Comparison of ENCODE assay signal across 15 cellular contexts in genomic region chr5:179143446-179143845, GRCh38.
A peak's percentile ranks its signal among the peaks of the same experiment; 100 is the strongest.
DNase-seq lines count a peak whose midpoint lies in the region; ATAC-seq and TF ChIP-seq lines count a peak whose summit lies in the region.
"Had no signal": no experiment of that assay in that cellular context is flagged by ENCODE, and none has a peak within 500 bp of the region (broad histone marks: within the 10 kb centered on the region; RNA-seq: fewer than 3 reads in every experiment).

No MANE protein-coding gene starts in this region.

- no peaks in the 10 kb centered on the region for H3K36me3 Mint-ChIP-seq in activated CD4-positive, alpha-beta T cell treated with anti-CD3 and anti-CD28 coated beads for 36 hours (ENCODE audit: low read depth)
- H3K36me3 Mint-ChIP-seq in progenitor cell of endocrine pancreas (ENCODE audit: insufficient read depth) (no peaks in the 10 kb centered on the region), endothelial cell (ENCODE audit: low read depth, unreplicated experiment) (no peaks in the 10 kb centered on the region)
- H3K36me3 Mint-ChIP-seq: activated CD8-positive, alpha-beta memory T cell treated with anti-CD3 and anti-CD28 coated beads, Interleukin-2, amount 10 ng/mL, durations not matched to agents 7 days and 5 days had no signal

- CTCF ChIA-PET in activated CD4-positive, alpha-beta T cell treated with anti-CD3 and anti-CD28 coated beads for 36 hours (lab: Charles Lee) = interaction anchor here (2.3 kb wide), 1 partner anchor 20 kb away, joined by 5 read pairs; no protein-coding TSS in a partner anchor
- CTCF ChIA-PET in PC-3 (lab: Charles Lee) = no interaction called here

- ATAC-seq in activated CD4-positive, alpha-beta T cell treated with anti-CD3 and anti-CD28 coated beads for 36 hours = no peak
- no peak for ATAC-seq in PC-3
- no peak for ATAC-seq in HG02588 (IDR thresholded peaks at IDR 0.05; ENCODE audit: unreplicated experiment)
- ATAC-seq: upper lobe of right lung had no signal

- no peak overlapping the region for H2AFZ ChIP-seq in PC-3 (ENCODE audit: low read length)

- H3K4me2 ChIP-seq in PC-3 (ENCODE audit: low read length) = no peak overlapping the region

- H3K4me3 ChIP-seq in NT2/D1 (ENCODE audit: insufficient read length, low read depth) (no peak overlapping the region), fibroblast of the aortic adventitia (ENCODE audit: low read depth, low read length) (no peak overlapping the region), PC-3 (ENCODE audit: low read length) (no peak overlapping the region)
- H3K4me3 ChIP-seq: breast epithelium, sigmoid colon, upper lobe of right lung had no signal

- intact Hi-C loops in activated CD4-positive, alpha-beta T cell treated with anti-CD3 and anti-CD28 coated beads for 36 hours (cut with DNase I, micrococcal nuclease) = loop anchor here in 1 of 2 experiments (1.0 to 10.0 kb wide), 5 partner anchors 83 to 909 kb away; partner anchors contain the start of genes CLK4, PHYKPL, RUFY1 and ZNF354B
- intact Hi-C loops in PC-3 (cut with micrococcal nuclease) = no loop called here

- H3K9me3 ChIP-seq in NT2/D1 (ENCODE audit: insufficient read depth, low read length) (no peaks in the 10 kb centered on the region), PC-3 (ENCODE audit: low read length) (no peaks in the 10 kb centered on the region)
- H3K9me3 ChIP-seq: breast epithelium, sigmoid colon, upper lobe of right lung had no signal

- no peaks in the 10 kb centered on the region for H3F3A ChIP-seq in PC-3 (ENCODE audit: low read length, unreplicated experiment)

- no peak overlapping the region for H3K4me3 Mint-ChIP-seq in activated CD4-positive, alpha-beta T cell treated with anti-CD3 and anti-CD28 coated beads for 36 hours
- H3K4me3 Mint-ChIP-seq in progenitor cell of endocrine pancreas (ENCODE audit: low read depth) (no peak overlapping the region), endothelial cell (ENCODE audit: unreplicated experiment) (no peak overlapping the region)
- H3K4me3 Mint-ChIP-seq: activated CD8-positive, alpha-beta memory T cell treated with anti-CD3 and anti-CD28 coated beads, Interleukin-2, amount 10 ng/mL, durations not matched to agents 7 days and 5 days had no signal

- no peaks in the 10 kb centered on the region for H3K9me3 Mint-ChIP-seq in activated CD4-positive, alpha-beta T cell treated with anti-CD3 and anti-CD28 coated beads for 36 hours (ENCODE audit: low read depth)
- no peaks in the 10 kb centered on the region for H3K9me3 Mint-ChIP-seq in progenitor cell of endocrine pancreas (ENCODE audit: low read depth)
- no peaks in the 10 kb centered on the region for H3K9me3 Mint-ChIP-seq in endothelial cell (ENCODE audit: unreplicated experiment)

- no peaks in the 10 kb centered on the region for H4K20me1 ChIP-seq in PC-3 (ENCODE audit: low read length)

- no peak overlapping the region for H3K27ac ChIP-seq in PC-3 (ENCODE audit: low read length)
- H3K27ac ChIP-seq: breast epithelium, sigmoid colon, upper lobe of right lung had no signal

- H3K9ac ChIP-seq in NT2/D1 (ENCODE audit: insufficient read length, low read depth) = no peak overlapping the region
- no peak overlapping the region for H3K9ac ChIP-seq in PC-3 (ENCODE audit: low read length)

- peak overlapping the region; percentile 88 for H3K27ac Mint-ChIP-seq in activated CD4-positive, alpha-beta T cell treated with anti-CD3 and anti-CD28 coated beads for 36 hours
- no peak overlapping the region for H3K27ac Mint-ChIP-seq in progenitor cell of endocrine pancreas
- no peak overlapping the region for H3K27ac Mint-ChIP-seq in endothelial cell (ENCODE audit: unreplicated experiment)
- H3K27ac Mint-ChIP-seq: activated CD8-positive, alpha-beta memory T cell treated with anti-CD3 and anti-CD28 coated beads, Interleukin-2, amount 10 ng/mL, durations not matched to agents 7 days and 5 days had no signal

- peak; percentile 17 for DNase-seq in activated CD4-positive, alpha-beta T cell treated with anti-CD3 and anti-CD28 coated beads for 36 hours
- DNase-seq in activated CD4-positive, alpha-beta T cell treated with anti-CD3 and anti-CD28 coated beads for 1 hour = no peak
- DNase-seq in NT2/D1 (ENCODE audit: low read depth, low spot score) (peak; percentile 65), fibroblast of the aortic adventitia (ENCODE audit: low read depth) (peak; percentile 56), progenitor cell of endocrine pancreas (ENCODE audit: low spot score, unreplicated experiment) (no peak), PC-3 (no peak), endothelial cell (ENCODE audit: low spot score) (no peak)
- DNase-seq: activated CD8-positive, alpha-beta memory T cell treated with anti-CD3 and anti-CD28 coated beads, Interleukin-2, amount 10 ng/mL, durations not matched to agents 7 days and 5 days; foreskin melanocyte; midbrain; NCI-H1092; sigmoid colon; upper lobe of right lung had no signal

- no peaks in the 10 kb centered on the region for H3K27me3 Mint-ChIP-seq in activated CD4-positive, alpha-beta T cell treated with anti-CD3 and anti-CD28 coated beads for 36 hours
- H3K27me3 Mint-ChIP-seq in progenitor cell of endocrine pancreas (peaks cover 13% of the 10 kb centered on the region), endothelial cell (ENCODE audit: unreplicated experiment) (peaks cover 4% of the 10 kb centered on the region)
- H3K27me3 Mint-ChIP-seq: activated CD8-positive, alpha-beta memory T cell treated with anti-CD3 and anti-CD28 coated beads, Interleukin-2, amount 10 ng/mL, durations not matched to agents 7 days and 5 days had no signal

- peaks cover 37% of the 10 kb centered on the region for H3K4me1 Mint-ChIP-seq in activated CD4-positive, alpha-beta T cell treated with anti-CD3 and anti-CD28 coated beads for 36 hours
- H3K4me1 Mint-ChIP-seq in progenitor cell of endocrine pancreas (ENCODE audit: low read depth) (peaks cover 7% of the 10 kb centered on the region), endothelial cell (ENCODE audit: unreplicated experiment) (peaks cover 20% of the 10 kb centered on the region)

- POLR2A ChIA-PET in activated CD4-positive, alpha-beta T cell treated with anti-CD3 and anti-CD28 coated beads for 36 hours (lab: Charles Lee) = interaction anchor here (0.7 kb wide), 1 partner anchor 83 kb away, joined by 4 read pairs; no protein-coding TSS in a partner anchor
- POLR2A ChIA-PET in PC-3 (lab: Charles Lee; ENCODE audit: unreplicated experiment) = no interaction called here

- H3K9me2 ChIP-seq in PC-3 (replicated peaks; ENCODE audit: low read length) = no peaks in the 10 kb centered on the region

- H3K27me3 ChIP-seq in NT2/D1 (ENCODE audit: insufficient read depth, insufficient read length) (no peaks in the 10 kb centered on the region), PC-3 (ENCODE audit: low read length) (no peaks in the 10 kb centered on the region)
- H3K27me3 ChIP-seq: breast epithelium, sigmoid colon, upper lobe of right lung had no signal

- H3K79me2 ChIP-seq in PC-3 (ENCODE audit: low read length) = no peaks in the 10 kb centered on the region

- no peaks in the 10 kb centered on the region for H3K36me3 ChIP-seq in NT2/D1 (ENCODE audit: insufficient read depth, insufficient read length, low read length)
- H3K36me3 ChIP-seq in PC-3 (ENCODE audit: low read depth, low read length) = no peaks in the 10 kb centered on the region
- H3K36me3 ChIP-seq: breast epithelium, sigmoid colon, upper lobe of right lung had no signal

- no TSS peak for BruUV-seq in PC-3 (replicated peaks; lab: Mats Ljungman, UMichigan)

- TF ChIP-seq CTCF in fibroblast of the aortic adventitia (IDR thresholded peaks at IDR 0.05; ENCODE audit: insufficient read depth, low read length) (no peak), progenitor cell of endocrine pancreas (IDR thresholded peaks at IDR 0.05; ENCODE audit: unreplicated experiment) (peak; percentile 51), PC-3 (conservative IDR thresholded peaks at IDR 0.05; ENCODE audit: low read depth, low read length) (no peak), endothelial cell (IDR thresholded peaks at IDR 0.05; ENCODE audit: unreplicated experiment) (no peak)

- no peaks in the 10 kb centered on the region for H3K4me1 ChIP-seq in NT2/D1 (ENCODE audit: insufficient read depth, insufficient read length)
- no peaks in the 10 kb centered on the region for H3K4me1 ChIP-seq in PC-3 (ENCODE audit: insufficient read depth, low read length)
- H3K4me1 ChIP-seq: breast epithelium, sigmoid colon, upper lobe of right lung had no signal

Comparison
In these comparisons a context has a peak if more than half of its experiments do, and no peak if none do; other contexts are left out.
1. DNase-seq: peak in activated CD4-positive, alpha-beta T cell treated with anti-CD3 and anti-CD28 coated beads for 36 hours (single experiment), NT2/D1 (single experiment) and fibroblast of the aortic adventitia (single experiment); none in activated CD4-positive, alpha-beta T cell treated with anti-CD3 and anti-CD28 coated beads for 1 hour (single experiment), progenitor cell of endocrine pancreas (single experiment), PC-3 (single experiment) and endothelial cell (single experiment).